In the genomic region with DNA sequence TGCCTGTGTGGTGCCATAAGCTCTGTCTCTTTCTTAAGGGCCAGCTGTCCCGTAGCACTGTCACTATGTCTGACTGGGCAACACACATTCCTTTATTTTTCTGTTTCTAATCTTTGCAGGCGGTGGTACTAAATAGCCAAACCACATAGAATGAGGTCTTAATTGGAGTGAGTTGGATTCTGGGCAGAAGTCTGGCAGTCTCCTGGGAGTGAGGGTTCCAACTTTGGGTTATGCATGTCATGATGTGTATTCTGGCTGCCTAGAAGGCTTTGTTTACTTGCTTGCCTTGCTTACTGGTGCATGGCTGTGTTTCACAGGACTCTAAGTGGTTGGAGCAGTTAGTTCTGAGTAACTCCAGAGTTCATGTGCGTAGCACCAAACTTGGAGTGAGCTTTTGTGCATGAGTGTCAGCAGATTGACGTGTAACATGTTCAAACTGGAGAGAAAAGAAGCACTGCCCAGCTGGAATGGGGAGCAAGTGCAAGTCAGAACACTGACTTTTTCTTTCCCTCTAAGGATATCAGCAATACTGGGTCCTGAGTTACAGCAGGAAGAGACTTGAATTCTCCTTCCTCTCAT, we compare ENCODE assay signal across 10 cellular contexts.
DNase-seq lines count a peak whose midpoint lies in the region; ATAC-seq and TF ChIP-seq lines count a peak whose summit lies in the region.
"Had no signal": no experiment of that assay in that cellular context is flagged by ENCODE, and none has a peak within 500 bp of the region (broad histone marks: within the 10 kb centered on the region; RNA-seq: fewer than 3 reads in every experiment).

No MANE protein-coding gene starts in this region.

- H3K27me3 ChIP-seq in endodermal cell (ENCODE audit: control insufficient read depth, insufficient read depth, low read length, poor library complexity, severe bottlenecking), result no peaks in the 10 kb centered on the region
- H3K27me3 ChIP-seq in right lobe of liver, result no peaks in the 10 kb centered on the region
- no peaks in the 10 kb centered on the region for H3K27me3 ChIP-seq in thyroid gland

- TF ChIP-seq CTCF in endodermal cell (conservative IDR thresholded peaks at IDR 0.05), result no peak
- no peak for TF ChIP-seq CTCF in right lobe of liver (IDR thresholded peaks at IDR 0.05)
- no peak for TF ChIP-seq CTCF in thyroid gland (IDR thresholded peaks at IDR 0.05)

- no peak overlapping the region for H3K4me3 ChIP-seq in endodermal cell (ENCODE audit: low read length)
- no peak overlapping the region for H3K4me3 ChIP-seq in right lobe of liver
- no peak overlapping the region for H3K4me3 ChIP-seq in thyroid gland (replicated peaks in 1 of 3)

- H3K4me1 ChIP-seq in endodermal cell (ENCODE audit: control insufficient read depth, insufficient read depth, low read length), result peaks cover 7% of the 10 kb centered on the region
- H3K4me1 ChIP-seq in right lobe of liver, result peaks cover 0 to 44% (median 13%) of the 10 kb centered on the region in 4 donors
- peaks cover 39 to 53% of the 10 kb centered on the region in 2 donors for H3K4me1 ChIP-seq in thyroid gland

- H3K27me3 Mint-ChIP-seq in endodermal cell (ENCODE audit: insufficient read depth) (no peaks in the 10 kb centered on the region), T-helper 17 cell (peaks cover 35% of the 10 kb centered on the region)

- H3K27ac Mint-ChIP-seq in endodermal cell (peak overlapping the region; percentile 94), T-helper 17 cell (no peak overlapping the region)

- H3K9me3 ChIP-seq in endodermal cell (ENCODE audit: control insufficient read depth, low read length), result no peaks in the 10 kb centered on the region
- no peaks in the 10 kb centered on the region for H3K9me3 ChIP-seq in right lobe of liver
- H3K9me3 ChIP-seq in thyroid gland, result no peaks in the 10 kb centered on the region
- no peaks in the 10 kb centered on the region for H3K9me3 ChIP-seq in T-helper 17 cell (ENCODE audit: control insufficient read depth, low read length, poor library complexity, severe bottlenecking)

- TF ChIP-seq POLR2A in right lobe of liver (IDR thresholded peaks at IDR 0.05) (peak; percentile 30), thyroid gland (IDR thresholded peaks at IDR 0.05) (peak in 1 of 2 donors; percentile 78)

- H3K36me3 Mint-ChIP-seq in endodermal cell (ENCODE audit: low read depth) (no peaks in the 10 kb centered on the region), T-helper 17 cell (ENCODE audit: low read depth) (no peaks in the 10 kb centered on the region)

- no peak overlapping the region for H3K9ac ChIP-seq in endodermal cell (ENCODE audit: extremely low read depth, low read length, poor library complexity, severe bottlenecking)

- H3K27ac ChIP-seq in endodermal cell (ENCODE audit: low read depth, low read length) (peak overlapping the region; percentile 32), right lobe of liver (peak overlapping the region; percentile 41 to 91 (median 89)), thyroid gland (peak overlapping the region; percentile 93 to 98 (median 95))

- no peaks in the 10 kb centered on the region for H3K9me3 Mint-ChIP-seq in endodermal cell

- H3K4me3 Mint-ChIP-seq in endodermal cell (no peak overlapping the region), T-helper 17 cell (no peak overlapping the region)

- ATAC-seq in right lobe of liver (peak; percentile 75 to 85 (median 80)), HG02588 (IDR thresholded peaks at IDR 0.05; ENCODE audit: unreplicated experiment) (no peak), T-helper 17 cell (no peak)

- DNase-seq in NCI-H446 (lab: John Stamatoyannopoulos, UW), result peak; percentile 80 to 93
- DNase-seq in endodermal cell, result peak; percentile 54
- DNase-seq in right lobe of liver, result peak in 2 of 3 donors; percentile 51 to 83
- peak; percentile 82 to 83 for DNase-seq in thyroid gland
- no peak for DNase-seq in D341Med (ENCODE audit: low spot score)
- no peak for DNase-seq in T-helper 17 cell
- DNase-seq: KBM-7; OCI-M1; stimulated activated naive CD4-positive, alpha-beta T cell treated with Interleukin-2 at 50 U/mL for 16 hours had no signal

- intact Hi-C loops in right lobe of liver (cut with DNase I) (loop anchor here in 1 of 2 donors (10.0 kb wide), 1 partner anchor 88 kb away; no protein-coding TSS in a partner anchor), thyroid gland (cut with DNase I) (loop anchor here (10.0 kb wide), 1 partner anchor 192 kb away; no protein-coding TSS in a partner anchor)

- no peaks in the 10 kb centered on the region for H3K36me3 ChIP-seq in endodermal cell (ENCODE audit: control insufficient read depth, insufficient read depth, low read length)
- H3K36me3 ChIP-seq in right lobe of liver, result no peaks in the 10 kb centered on the region
- no peaks in the 10 kb centered on the region for H3K36me3 ChIP-seq in thyroid gland

- 79 to 84% methylated on average over 2 to 4 of the region's 4 CpGs for WGBS in endodermal cell (ENCODE audit: insufficient coverage in 1 of 2, insufficient read length in 1 of 2), 2 experiments
- WGBS in right lobe of liver (ENCODE audit: insufficient coverage, low coverage, low lambda C conversion rate, missing lambda C conversion rate), result 38% methylated on average over 4 of the region's 4 CpGs
- WGBS in thyroid gland, 2 donors, result 21 to 34% methylated on average over 4 of the region's 4 CpGs

- H3K4me1 Mint-ChIP-seq in endodermal cell, result peaks cover 16% of the 10 kb centered on the region
- peaks cover 3% of the 10 kb centered on the region for H3K4me1 Mint-ChIP-seq in T-helper 17 cell

Comparison
In these comparisons a context has a peak if more than half of its experiments do, and no peak if none do; other contexts are left out.
1. DNase-seq: peak in NCI-H446 (2 of 2), endodermal cell (single experiment), right lobe of liver (2 of 3) and thyroid gland (2 of 2); none in D341Med (single experiment) and T-helper 17 cell (0 of 3).
2. H3K27ac ChIP-seq: peak in every context shown above with its lines; median percentile 95 in thyroid gland; 89 in right lobe of liver; 32 in endodermal cell.
3. ATAC-seq: peak in right lobe of liver (4 of 4); none in HG02588 (single experiment) and T-helper 17 cell (single experiment).